Comparison of ENCODE assay signal across 9 cellular contexts in genomic region chr3:154121236-154122095, GRCh38. TPM values are rescaled to one million over a fixed set of nuclear protein-coding genes. Genes with fewer than 3 reads are reported as not detected.
DNase-seq lines count a peak whose midpoint lies in the region; ATAC-seq lines count a peak whose summit lies in the region.
"Had no signal": no experiment of that assay in that cellular context is flagged by ENCODE, and none has a peak within 500 bp of the region (broad histone marks: within the 10 kb centered on the region; RNA-seq: fewer than 3 reads in every experiment).

ARHGEF26 (plus strand) TSS chr3:154121390; CDS start chr3:154121993, 603 bp downstream.

- no peaks in the 10 kb centered on the region for H3K9me3 ChIP-seq in endocrine pancreas (ENCODE audit: control insufficient read depth, low read length)
- no peaks in the 10 kb centered on the region for H3K9me3 ChIP-seq in mesodermal cell (ENCODE audit: control insufficient read depth, low read length)

- no peaks in the 10 kb centered on the region for H3K36me3 ChIP-seq in endocrine pancreas (ENCODE audit: control insufficient read depth, insufficient read depth, low read length)
- no peaks in the 10 kb centered on the region for H3K36me3 ChIP-seq in mesodermal cell (ENCODE audit: control insufficient read depth, insufficient read depth, low read length)
- H3K36me3 ChIP-seq: BLaER1 treated with 17β-estradiol and CSF1 and Interleukin-3, amounts not matched to agents 10 nM and 100 nM had no signal

- H3K4me1 ChIP-seq in endocrine pancreas (ENCODE audit: control insufficient read depth, insufficient read depth, low read length) (peaks cover 5% of the 10 kb centered on the region), mesodermal cell (ENCODE audit: control insufficient read depth, insufficient read depth, low read length, poor library complexity, severe bottlenecking) (peaks cover 6% of the 10 kb centered on the region)
- H3K4me1 ChIP-seq: BLaER1 treated with 17β-estradiol and CSF1 and Interleukin-3, amounts not matched to agents 10 nM and 100 nM had no signal

- ATAC-seq in HG03103 (IDR thresholded peaks at IDR 0.05; ENCODE audit: low read depth, unreplicated experiment): peak; percentile 56

- H3K27me3 ChIP-seq in endocrine pancreas (ENCODE audit: control insufficient read depth, insufficient read depth, low read length): no peaks in the 10 kb centered on the region
- H3K27me3 ChIP-seq: BLaER1 treated with 17β-estradiol and CSF1 and Interleukin-3, amounts not matched to agents 10 nM and 100 nM had no signal

- H3K4me3 ChIP-seq in endocrine pancreas (ENCODE audit: control insufficient read depth, insufficient read depth, low read length): peak within 1 kb of the TSS; percentile 81
- peak within 1 kb of the TSS; percentile 66 for H3K4me3 ChIP-seq in mesodermal cell (ENCODE audit: extremely low read depth, insufficient read depth, low read length, poor library complexity, severe bottlenecking)
- H3K4me3 ChIP-seq: BLaER1 treated with 17β-estradiol and CSF1 and Interleukin-3, amounts not matched to agents 10 nM and 100 nM had no signal

- DNase-seq in NCI-H187 (lab: John Stamatoyannopoulos, UW) (peak; percentile 55 to 77), NCI-H187 treated with DMSO at 0.1 percent for 48 hours (lab: John Stamatoyannopoulos, UW) (no peak), NCI-H524 treated with DMSO at 0.1 percent for 48 hours (lab: John Stamatoyannopoulos, UW) (peak; percentile 56)
- peak; percentile 26 to 48 (median 28) for DNase-seq in activated CD8-positive, alpha-beta memory T cell treated with anti-CD3 and anti-CD28 coated beads for 48 hours (ENCODE audit: low read depth in 2 of 3, low spot score in 2 of 3)
- peak; percentile 46 for DNase-seq in stimulated activated CD8-positive, alpha-beta memory T cell treated with anti-CD3 and anti-CD28 coated beads, Interleukin-15, amount 100 ng/mL, for 24 hours (ENCODE audit: low read depth)

- no peak within 1 kb of the TSS for H3K27ac ChIP-seq in mesodermal cell (ENCODE audit: low read depth, low read length, severe bottlenecking)
- H3K27ac ChIP-seq: BLaER1 treated with 17β-estradiol and CSF1 and Interleukin-3, amounts not matched to agents 10 nM and 100 nM had no signal

- peak within 1 kb of the TSS; percentile 56 for H3K9ac ChIP-seq in endocrine pancreas (ENCODE audit: control insufficient read depth, insufficient read depth, low read length)
- H3K9ac ChIP-seq: BLaER1 treated with 17β-estradiol and CSF1 and Interleukin-3, amounts not matched to agents 10 nM and 100 nM had no signal

- 0% methylated on average over 66 to 75 of the region's 82 CpGs for WGBS in mesodermal cell (ENCODE audit: insufficient coverage in 2 of 2), 2 experiments

RNA-seq across cellular contexts. Expression of gene ARHGEF26, which starts in this region (rescaled TPM):
- polyA plus RNA-seq in mesodermal cell (2013, experiment 1 of 2): 5.2 TPM
- polyA plus RNA-seq in mesodermal cell (2013, experiment 2 of 2): 4.4 TPM
